17 cellular contexts compared by ENCODE assay signal in the genomic region with DNA sequence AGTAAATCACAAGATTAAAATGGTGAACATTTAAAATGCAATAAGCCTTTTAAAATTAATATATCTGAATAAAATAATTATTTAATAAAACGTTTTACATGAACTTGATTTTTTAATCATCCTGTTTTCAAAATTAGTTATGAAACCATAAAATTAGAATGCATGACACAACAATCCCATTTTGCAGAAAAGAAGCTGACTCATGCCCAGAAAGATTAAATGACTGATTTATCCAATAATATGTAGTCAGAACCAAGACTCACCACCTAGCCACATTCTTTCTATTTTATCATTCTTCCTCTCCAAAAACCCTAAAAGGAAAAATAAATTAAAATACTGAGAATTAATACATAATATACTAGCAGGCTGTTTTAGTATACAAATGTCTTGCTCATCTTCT.
DNase-seq lines count a peak whose midpoint lies in the region; FAIRE-seq and TF ChIP-seq lines count a peak whose summit lies in the region.
"Had no signal": no experiment of that assay in that cellular context is flagged by ENCODE, and none has a peak within 500 bp of the region (broad histone marks: within the 10 kb centered on the region; RNA-seq: fewer than 3 reads in every experiment).

No MANE protein-coding gene starts in this region.

- no peak overlapping the region for H3K9ac ChIP-seq in mammary epithelial cell (ENCODE audit: insufficient read depth, low read length)
- H3K9ac ChIP-seq: BLaER1 had no signal

- dilution Hi-C loops in mammary epithelial cell (cut with HindIII; ENCODE audit: low sequenced_read_pairs): no loop called here

- H3K36me3 Mint-ChIP-seq in MCF 10A (ENCODE audit: insufficient read depth, unreplicated experiment): no peaks in the 10 kb centered on the region
- no peaks in the 10 kb centered on the region for H3K36me3 Mint-ChIP-seq in nephron progenitor cell (ENCODE audit: low read depth)
- no peaks in the 10 kb centered on the region for H3K36me3 Mint-ChIP-seq in endothelial cell (ENCODE audit: low read depth, unreplicated experiment)
- H3K36me3 Mint-ChIP-seq: CD14-positive monocyte; CD4-positive, alpha-beta memory T cell had no signal

- H3K4me3 ChIP-seq in mammary epithelial cell (replicated peaks in 1 of 3; ENCODE audit: insufficient read depth in 1 of 3, low read depth in 2 of 3, low read length in 3 of 3): no peak overlapping the region
- H3K4me3 ChIP-seq: BLaER1 had no signal

- WGBS in mammary epithelial cell (ENCODE audit: low coverage, missing lambda C conversion rate): 0% methylated on average over 1 of the region's 1 CpG

- peaks cover 21% of the 10 kb centered on the region for H3K9me3 Mint-ChIP-seq in MCF 10A (ENCODE audit: unreplicated experiment)
- peaks cover 35% of the 10 kb centered on the region for H3K9me3 Mint-ChIP-seq in nephron progenitor cell
- peaks cover 3% of the 10 kb centered on the region for H3K9me3 Mint-ChIP-seq in endothelial cell (ENCODE audit: unreplicated experiment)

- DNase-seq in mammary epithelial cell (peak; percentile 1), MCF 10A (ENCODE audit: unreplicated experiment) (no peak), frontal cortex (ENCODE audit: low spot score in 2 of 2) (no peak), nephron progenitor cell (no peak), endothelial cell (ENCODE audit: low spot score) (no peak)
- no peak for DNase-seq in activated CD8-positive, alpha-beta memory T cell treated with anti-CD3 and anti-CD28 coated beads, Interleukin-2, amount 50 U/mL, for 4 hours
- DNase-seq: CD4-positive, alpha-beta memory T cell; DMS153; DMS79; GDM1; GOT3; H7 had no signal

- no peaks in the 10 kb centered on the region for H3K27me3 Mint-ChIP-seq in MCF 10A (ENCODE audit: insufficient read depth, unreplicated experiment)
- no peaks in the 10 kb centered on the region for H3K27me3 Mint-ChIP-seq in nephron progenitor cell (ENCODE audit: low read depth, poor library complexity)
- H3K27me3 Mint-ChIP-seq in endothelial cell (ENCODE audit: unreplicated experiment): peaks cover 3% of the 10 kb centered on the region

- H3K4me1 Mint-ChIP-seq in MCF 10A (ENCODE audit: insufficient read depth, unreplicated experiment): no peaks in the 10 kb centered on the region
- H3K4me1 Mint-ChIP-seq in nephron progenitor cell: peaks cover 11% of the 10 kb centered on the region
- no peaks in the 10 kb centered on the region for H3K4me1 Mint-ChIP-seq in endothelial cell (ENCODE audit: unreplicated experiment)
- H3K4me1 Mint-ChIP-seq: CD14-positive monocyte; CD4-positive, alpha-beta memory T cell had no signal

- in situ Hi-C loops in mammary epithelial cell (cut with MboI; ENCODE audit: low sequenced_read_pairs in 2 of 2): no loop called here

- no peaks in the 10 kb centered on the region for H3K27me3 ChIP-seq in mammary epithelial cell (ENCODE audit: insufficient read depth, low read length)
- H3K27me3 ChIP-seq: BLaER1 had no signal

- no peak for TF ChIP-seq CTCF in mammary epithelial cell (conservative IDR thresholded peaks at IDR 0.05 in 1 of 2, IDR thresholded peaks at IDR 0.05 in 1 of 2; ENCODE audit: extremely low read depth in 1 of 2, insufficient read depth in 1 of 2, low read depth in 1 of 2, low read length in 2 of 2)
- no peak for TF ChIP-seq CTCF in MCF 10A (IDR thresholded peaks at IDR 0.05; ENCODE audit: unreplicated experiment)
- TF ChIP-seq CTCF in nephron progenitor cell (IDR thresholded peaks at IDR 0.05): no peak
- TF ChIP-seq CTCF in endothelial cell (IDR thresholded peaks at IDR 0.05; ENCODE audit: unreplicated experiment): no peak

- FAIRE-seq in TTC549 (lab: Jason Lieb, UNC) (peak; percentile 74), frontal cortex (lab: Jason Lieb, UNC) (peak; percentile 94)
- FAIRE-seq: GM12892 had no signal

- POLR2A ChIA-PET in MCF 10A (lab: Yijun Ruan, JAX): interaction anchor here (0.6 kb wide), 1 partner anchor 82 kb away, joined by 3 read pairs; no protein-coding TSS in a partner anchor

- H3K4me3 Mint-ChIP-seq in MCF 10A (ENCODE audit: unreplicated experiment) (no peak overlapping the region), nephron progenitor cell (no peak overlapping the region), endothelial cell (ENCODE audit: unreplicated experiment) (no peak overlapping the region)
- H3K4me3 Mint-ChIP-seq: CD14-positive monocyte; CD4-positive, alpha-beta memory T cell had no signal

- H3K79me2 ChIP-seq in mammary epithelial cell (ENCODE audit: insufficient read depth, low read length): no peaks in the 10 kb centered on the region

- intact Hi-C loops in mammary epithelial cell (cut with micrococcal nuclease) (no loop called here), MCF 10A (cut with micrococcal nuclease) (no loop called here)

- CTCF ChIA-PET in mammary epithelial cell (lab: Charles Lee; ENCODE audit: low non-redundant PET) (no interaction called here), MCF 10A (lab: Yijun Ruan, JAX) (interaction anchor here (1.1 kb wide), 1 partner anchor 36 kb away, joined by 4 read pairs; no protein-coding TSS in a partner anchor)

- no peaks in the 10 kb centered on the region for H3K4me1 ChIP-seq in mammary epithelial cell (ENCODE audit: insufficient read depth, low read length)

- H3K9me3 ChIP-seq in mammary epithelial cell (replicated peaks; ENCODE audit: insufficient read depth, low read length): no peaks in the 10 kb centered on the region

- H3K27ac ChIP-seq in mammary epithelial cell (ENCODE audit: insufficient read depth, low read depth, low read length): no peak overlapping the region
- H3K27ac ChIP-seq: 22Rv1, BLaER1 had no signal

- no peak overlapping the region for H2AFZ ChIP-seq in mammary epithelial cell (ENCODE audit: low read depth, low read length)

- H4K20me1 ChIP-seq in mammary epithelial cell (ENCODE audit: insufficient read depth, low read length): no peaks in the 10 kb centered on the region
- H4K20me1 ChIP-seq: BLaER1 had no signal

- BruUV-seq in mammary epithelial cell (replicated peaks; lab: Mats Ljungman, UMichigan) (no TSS peak), MCF 10A (replicated peaks; lab: Mats Ljungman, UMichigan) (no TSS peak)

- H3K27ac Mint-ChIP-seq in MCF 10A (ENCODE audit: low read depth, unreplicated experiment) (no peak overlapping the region), nephron progenitor cell (no peak overlapping the region), endothelial cell (ENCODE audit: unreplicated experiment) (no peak overlapping the region)
- H3K27ac Mint-ChIP-seq: CD14-positive monocyte; CD4-positive, alpha-beta memory T cell had no signal

- no peak overlapping the region for H3K4me2 ChIP-seq in mammary epithelial cell (ENCODE audit: insufficient read depth, low read depth, low read length)

- H3K36me3 ChIP-seq in mammary epithelial cell (ENCODE audit: insufficient read depth, low read length): no peaks in the 10 kb centered on the region
- H3K36me3 ChIP-seq: BLaER1 had no signal
